ENCODE assay signal across 25 cellular contexts in genomic region chr2:17981936-17982335, GRCh38.
"Had no signal": no experiment of that assay in that cellular context is flagged by ENCODE, and none has a peak within 500 bp of the region (broad histone marks: within the 10 kb centered on the region; RNA-seq: fewer than 3 reads in every experiment).

No MANE protein-coding gene starts in this region.

- H3K27ac Mint-ChIP-seq: immature natural killer cell; memory B cell; natural killer cell treated with Interleukin-12 subunit alpha and Interleukin-12 subunit beta and Interleukin-15 and Interleukin-18, amount 100 ng/mL, for 72 hours; stimulated activated effector memory CD8-positive, alpha-beta T cell treated with anti-CD3 and anti-CD28 coated beads, Interleukin-12 subunit alpha, Interleukin-12 subunit beta, amount 100 ng/mL, for 72 hours had no signal

- H3K4me2 ChIP-seq: smooth muscle cell had no signal

- ATAC-seq: natural killer cell treated with Interleukin-12 subunit alpha and Interleukin-12 subunit beta and Interleukin-15 and Interleukin-18, amount 100 ng/mL, for 72 hours; pancreas; right lobe of liver; stimulated activated effector memory CD8-positive, alpha-beta T cell treated with anti-CD3 and anti-CD28 coated beads, Interleukin-12 subunit alpha, Interleukin-12 subunit beta, amount 100 ng/mL, for 72 hours had no signal

- H3K4me1 Mint-ChIP-seq: immature natural killer cell; memory B cell; naive B cell; stimulated activated effector memory CD8-positive, alpha-beta T cell treated with anti-CD3 and anti-CD28 coated beads, Interleukin-12 subunit alpha, Interleukin-12 subunit beta, amount 100 ng/mL, for 72 hours had no signal

- H3K9me3 ChIP-seq: neutrophil, pancreas, right lobe of liver, stomach, thyroid gland, vagina had no signal

- H3K36me3 ChIP-seq: neutrophil, pancreas, right lobe of liver, stomach, thyroid gland, vagina had no signal

- H3K27me3 Mint-ChIP-seq: natural killer cell treated with Interleukin-12 subunit alpha and Interleukin-12 subunit beta and Interleukin-15 and Interleukin-18, amount 100 ng/mL, for 72 hours had no signal

- H3K27me3 ChIP-seq: dorsolateral prefrontal cortex, neutrophil, pancreas, right lobe of liver, stomach, thyroid gland, vagina had no signal

- H3K36me3 Mint-ChIP-seq: immature natural killer cell; memory B cell; naive B cell; natural killer cell treated with Interleukin-12 subunit alpha and Interleukin-12 subunit beta and Interleukin-15 and Interleukin-18, amount 100 ng/mL, for 72 hours; stimulated activated effector memory CD8-positive, alpha-beta T cell treated with anti-CD3 and anti-CD28 coated beads, Interleukin-12 subunit alpha, Interleukin-12 subunit beta, amount 100 ng/mL, for 72 hours had no signal

- H3K4me3 ChIP-seq: dorsolateral prefrontal cortex, lung, pancreas, right lobe of liver, smooth muscle cell, stomach, thyroid gland, vagina had no signal

- H3K4me1 ChIP-seq: pancreas, right lobe of liver had no signal

- DNase-seq: dorsolateral prefrontal cortex; effector CD4-positive, alpha-beta T cell; foreskin melanocyte; hypothalamus; immature natural killer cell; islet precursor cell; kidney glomerular epithelial cell; naive B cell; pancreas; right lobe of liver; stimulated activated CD4-positive, alpha-beta T cell treated with anti-CD3 and anti-CD28 coated beads, Interleukin-12 subunit alpha, Interleukin-12 subunit beta, amount 100 ng/mL, for 4 hours; stimulated activated CD4-positive, alpha-beta T cell treated with anti-CD3 and anti-CD28 coated beads, Interleukin-1b, Interleukin-23, amount 100 ng/mL, for 48 hours; stimulated activated CD4-positive, alpha-beta T cell treated with anti-CD3 and anti-CD28 coated beads, Interleukin-4, amount 100 ng/mL, for 24 hours; stimulated activated naive CD4-positive, alpha-beta T cell treated with Interleukin-2 at 50 U/mL for 16 hours; stomach; thyroid gland; trophoblast cell had no signal

- H3K27ac ChIP-seq: dorsolateral prefrontal cortex, neutrophil, pancreas, right lobe of liver, stomach, thyroid gland, vagina had no signal

- H3K4me3 Mint-ChIP-seq: immature natural killer cell; memory B cell; naive B cell; natural killer cell treated with Interleukin-12 subunit alpha and Interleukin-12 subunit beta and Interleukin-15 and Interleukin-18, amount 100 ng/mL, for 72 hours; neural crest cell; stimulated activated effector memory CD8-positive, alpha-beta T cell treated with anti-CD3 and anti-CD28 coated beads, Interleukin-12 subunit alpha, Interleukin-12 subunit beta, amount 100 ng/mL, for 72 hours had no signal

- H3K9me3 Mint-ChIP-seq: memory B cell; neural crest cell; stimulated activated effector memory CD8-positive, alpha-beta T cell treated with anti-CD3 and anti-CD28 coated beads, Interleukin-12 subunit alpha, Interleukin-12 subunit beta, amount 100 ng/mL, for 72 hours had no signal
